Comparison of ENCODE assay signal across 26 cellular contexts in genomic region chr2:7119504-7119835, GRCh38.
"Had no signal": no experiment of that assay in that cellular context is flagged by ENCODE, and none has a peak within 500 bp of the region (broad histone marks: within the 10 kb centered on the region; RNA-seq: fewer than 3 reads in every experiment).

No MANE protein-coding gene starts in this region.

- H3K9ac ChIP-seq: parathyroid adenoma had no signal

- H3K4me1 Mint-ChIP-seq: activated CD4-positive, alpha-beta memory T cell treated with anti-CD3 and anti-CD28 coated beads, Interleukin-2, amount 10 ng/mL, durations not matched to agents 7 days and 5 days; activated CD4-positive, alpha-beta T cell treated with anti-CD3 and anti-CD28 coated beads, Interleukin-2, amount 10 ng/mL, durations not matched to agents 7 days and 5 days; activated naive CD4-positive, alpha-beta T cell treated with anti-CD3 and anti-CD28 coated beads, Interleukin-2, amount 10 ng/mL, durations not matched to agents 7 days and 5 days; mesothelial cell of epicardium; naive thymus-derived CD4-positive, alpha-beta T cell; stimulated activated naive B cell treated with anti-CD40 and anti-IgM and Interleukin-4, amounts not matched to agents 10 μg/mL and 1 μg/mL and 100 μg/mL, for 72 hours had no signal

- H3K36me3 Mint-ChIP-seq: activated naive CD4-positive, alpha-beta T cell treated with anti-CD3 and anti-CD28 coated beads, Interleukin-2, amount 10 ng/mL, durations not matched to agents 7 days and 5 days had no signal

- ATAC-seq: gastrocnemius medialis; naive thymus-derived CD4-positive, alpha-beta T cell had no signal

- H3K27ac ChIP-seq: brain microvascular endothelial cell, epithelial cell of prostate, gastrocnemius medialis, hepatocyte, parathyroid adenoma, right atrium auricular region, suprapubic skin, tibial nerve had no signal

- H2AFZ ChIP-seq: hepatocyte, parathyroid adenoma had no signal

- H3K9me3 ChIP-seq: gastrocnemius medialis had no signal

- H3K36me3 ChIP-seq: brain microvascular endothelial cell, gastrocnemius medialis, right atrium auricular region, suprapubic skin, tibial nerve had no signal

- H3K4me1 ChIP-seq: gastrocnemius medialis, parathyroid adenoma, right atrium auricular region, suprapubic skin had no signal

- H3K27ac Mint-ChIP-seq: activated CD4-positive, alpha-beta memory T cell treated with anti-CD3 and anti-CD28 coated beads, Interleukin-2, amount 10 ng/mL, durations not matched to agents 7 days and 5 days; activated CD4-positive, alpha-beta T cell treated with anti-CD3 and anti-CD28 coated beads, Interleukin-2, amount 10 ng/mL, durations not matched to agents 7 days and 5 days; activated naive CD4-positive, alpha-beta T cell treated with anti-CD3 and anti-CD28 coated beads, Interleukin-2, amount 10 ng/mL, durations not matched to agents 7 days and 5 days; activated naive CD8-positive, alpha-beta T cell treated with anti-CD3 and anti-CD28 coated beads, Interleukin-2, amount 10 ng/mL, durations not matched to agents 7 days and 5 days; activated T-cell treated with anti-CD3 and anti-CD28 coated beads, Interleukin-2, amount 50 U/mL, for 24 hours; mesothelial cell of epicardium; naive thymus-derived CD4-positive, alpha-beta T cell; stimulated activated naive B cell treated with anti-CD40 and anti-IgM and Interleukin-4, amounts not matched to agents 10 μg/mL and 1 μg/mL and 100 μg/mL, for 72 hours; WTC11 had no signal

- H3K27me3 Mint-ChIP-seq: activated CD4-positive, alpha-beta memory T cell treated with anti-CD3 and anti-CD28 coated beads, Interleukin-2, amount 10 ng/mL, durations not matched to agents 7 days and 5 days; activated CD4-positive, alpha-beta T cell treated with anti-CD3 and anti-CD28 coated beads, Interleukin-2, amount 10 ng/mL, durations not matched to agents 7 days and 5 days; activated naive CD4-positive, alpha-beta T cell treated with anti-CD3 and anti-CD28 coated beads, Interleukin-2, amount 10 ng/mL, durations not matched to agents 7 days and 5 days; activated naive CD8-positive, alpha-beta T cell treated with anti-CD3 and anti-CD28 coated beads, Interleukin-2, amount 10 ng/mL, durations not matched to agents 7 days and 5 days; activated T-cell treated with anti-CD3 and anti-CD28 coated beads, Interleukin-2, amount 50 U/mL, for 24 hours had no signal

- H3K27me3 ChIP-seq: brain microvascular endothelial cell, gastrocnemius medialis, hepatocyte, right atrium auricular region, suprapubic skin, tibial nerve had no signal

- H3K9me3 Mint-ChIP-seq: activated CD4-positive, alpha-beta memory T cell treated with anti-CD3 and anti-CD28 coated beads, Interleukin-2, amount 10 ng/mL, durations not matched to agents 7 days and 5 days; activated naive CD8-positive, alpha-beta T cell treated with anti-CD3 and anti-CD28 coated beads, Interleukin-2, amount 10 ng/mL, durations not matched to agents 7 days and 5 days; activated T-cell treated with anti-CD3 and anti-CD28 coated beads, Interleukin-2, amount 50 U/mL, for 24 hours had no signal

- DNase-seq: activated CD4-positive, alpha-beta memory T cell treated with anti-CD3 and anti-CD28 coated beads, Interleukin-2, amount 10 ng/mL, durations not matched to agents 7 days and 5 days; activated CD4-positive, alpha-beta T cell treated with anti-CD3 and anti-CD28 coated beads for 1 hour; activated CD8-positive, alpha-beta memory T cell treated with anti-CD3 and anti-CD28 coated beads, Interleukin-2, amount 50 U/mL, for 48 hours; activated gamma-delta T cell; activated naive CD4-positive, alpha-beta T cell treated with anti-CD3 and anti-CD28 coated beads, Interleukin-2, amount 10 ng/mL, durations not matched to agents 7 days and 5 days; activated naive CD8-positive, alpha-beta T cell treated with anti-CD3 and anti-CD28 coated beads, Interleukin-2, amount 10 ng/mL, durations not matched to agents 7 days and 5 days; activated T-cell treated with anti-CD3 and anti-CD28 coated beads, Interleukin-2, amount 50 U/mL, for 24 hours; effector CD8-positive, alpha-beta T cell; gastrocnemius medialis; left cardiac atrium; stimulated activated CD4-positive, alpha-beta T cell treated with anti-CD3 and anti-CD28 coated beads, Interleukin-2, amount 100 ng/mL, for 24 hours; stimulated activated naive B cell treated with anti-CD40 and anti-IgM and Interleukin-4, amounts not matched to agents 10 μg/mL and 1 μg/mL and 100 μg/mL, for 72 hours; T-helper 1 cell; T-helper 9 cell had no signal

- H3K79me2 ChIP-seq: hepatocyte, parathyroid adenoma had no signal

- H3K4me2 ChIP-seq: hepatocyte had no signal

- H3K4me3 Mint-ChIP-seq: activated CD4-positive, alpha-beta memory T cell treated with anti-CD3 and anti-CD28 coated beads, Interleukin-2, amount 10 ng/mL, durations not matched to agents 7 days and 5 days; activated CD4-positive, alpha-beta T cell treated with anti-CD3 and anti-CD28 coated beads, Interleukin-2, amount 10 ng/mL, durations not matched to agents 7 days and 5 days; activated naive CD4-positive, alpha-beta T cell treated with anti-CD3 and anti-CD28 coated beads, Interleukin-2, amount 10 ng/mL, durations not matched to agents 7 days and 5 days; activated naive CD8-positive, alpha-beta T cell treated with anti-CD3 and anti-CD28 coated beads, Interleukin-2, amount 10 ng/mL, durations not matched to agents 7 days and 5 days; activated T-cell treated with anti-CD3 and anti-CD28 coated beads, Interleukin-2, amount 50 U/mL, for 24 hours; mesothelial cell of epicardium; naive thymus-derived CD4-positive, alpha-beta T cell; neural crest cell; stimulated activated naive B cell treated with anti-CD40 and anti-IgM and Interleukin-4, amounts not matched to agents 10 μg/mL and 1 μg/mL and 100 μg/mL, for 72 hours; WTC11 had no signal

- H3K4me3 ChIP-seq: gastrocnemius medialis, hepatocyte, right atrium auricular region, suprapubic skin, tibial nerve had no signal
